8 cellular contexts compared by ENCODE assay signal in genomic region chrX:40736170-40736505, GRCh38. TPM values are rescaled to one million over a fixed set of nuclear protein-coding genes. Genes with fewer than 3 reads are reported as not detected.
A peak's percentile ranks its signal among the peaks of the same experiment; 100 is the strongest.
DNase-seq lines count a peak whose midpoint lies in the region; ATAC-seq, FAIRE-seq and TF ChIP-seq lines count a peak whose summit lies in the region.

No MANE protein-coding gene starts in this region.

- FAIRE-seq in K562 (lab: Jason Lieb, UNC) = no peak
- FAIRE-seq in HepG2 (lab: Jason Lieb, UNC) = no peak

- H3K4me1 ChIP-seq in BE2C (no peaks in the 10 kb centered on the region), K562 (replicated peaks in 1 of 2; ENCODE audit: control insufficient read depth in 2 of 2, insufficient read depth in 2 of 2, low read length in 2 of 2) (peaks cover 0 to 6% of the 10 kb centered on the region in 2 experiments; a peak in 3 of 5 replicates), HepG2 (ENCODE audit: insufficient read depth, low read length) (peaks cover 34% of the 10 kb centered on the region), tibial nerve (peaks cover 0 to 18% (median 1%) of the 10 kb centered on the region in 4 donors)

- WGBS in K562 (ENCODE audit: insufficient coverage, low coverage, missing lambda C conversion rate) = 2% methylated on average over 16 of the region's 17 CpGs
- WGBS in HepG2 (ENCODE audit: low lambda C conversion rate) = 0% methylated on average over 17 of the region's 17 CpGs
- WGBS in tibial nerve, 2 donors = 0 to 8% methylated on average over 17 of the region's 17 CpGs

- TF ChIP-seq RAD21 in K562 (CRISPR knock-in tag; conservative IDR thresholded peaks at IDR 0.05 in 1 of 2, IDR thresholded peaks at IDR 0.05 in 1 of 2) (no peak), HepG2 (CRISPR knock-in tag; IDR thresholded peaks at IDR 0.05) (no peak)

- intact Hi-C loops in K562 (cut with micrococcal nuclease) = loop anchor here (5.0 kb wide), 1 partner anchor 84 kb away; no protein-coding TSS in a partner anchor
- intact Hi-C loops in HepG2 (cut with micrococcal nuclease; ENCODE audit: unreplicated experiment) = no loop called here

- TF ChIP-seq POLR2A in K562 (conservative IDR thresholded peaks at IDR 0.05) (no peak), HepG2 (IDR thresholded peaks at IDR 0.05; ENCODE audit: insufficient read depth in 1 of 2, low read depth in 2 of 2, low read length in 2 of 2) (no peak), tibial nerve (IDR thresholded peaks at IDR 0.05) (no peak)

- BruUV-seq in K562 (replicated peaks; lab: Mats Ljungman, UMichigan) = TSS peak; percentile 89
- BruUV-seq in HepG2 (replicated peaks; lab: Mats Ljungman, UMichigan) = TSS peak; percentile 97

- no peaks in the 10 kb centered on the region for H3K36me3 ChIP-seq in BE2C
- peaks cover 4% of the 10 kb centered on the region; the same call in 1 of the 3 replicates for H3K36me3 ChIP-seq in K562 (ENCODE audit: control insufficient read depth, insufficient read depth, low read length)
- H3K36me3 ChIP-seq in HepG2 (replicated peaks in 1 of 2; ENCODE audit: control insufficient read depth in 1 of 2, insufficient read depth in 2 of 2, low read length in 2 of 2) = no peaks in the 10 kb centered on the region; a peak in 1 of 5 replicates
- no peaks in the 10 kb centered on the region for H3K36me3 ChIP-seq in tibial nerve

- CTCF ChIA-PET in K562 (lab: Yijun Ruan, JAX; ENCODE audit: low intra/inter-chr PET ratio) (interaction anchor here (0.5 kb wide), 1 partner anchor 193 kb away, joined by 4 read pairs; no protein-coding TSS in a partner anchor), HepG2 (lab: Yijun Ruan, JAX; ENCODE audit: low intra/inter-chr PET ratio, low total read pairs) (no interaction called here)

- H3K4me3 ChIP-seq in BE2C (ENCODE audit: low read depth, low read length) (peak overlapping the region; percentile 79), K562 (peak overlapping the region; percentile 80), HepG2 (replicated peaks in 1 of 3; ENCODE audit: insufficient read depth in 1 of 3, low read depth in 2 of 3, low read length in 3 of 3) (peak overlapping the region; percentile 66 to 78 (median 72)), tibial nerve (peak overlapping the region; percentile 73 to 85 (median 76))

- peak overlapping the region; percentile 76 for H3K4me2 ChIP-seq in K562 (ENCODE audit: insufficient read depth, low read length)
- peak overlapping the region; percentile 74 for H3K4me2 ChIP-seq in HepG2 (ENCODE audit: low read depth, low read length)

- no peaks in the 10 kb centered on the region for H3K27me3 ChIP-seq in BE2C
- no peaks in the 10 kb centered on the region for H3K27me3 ChIP-seq in K562 (ENCODE audit: control insufficient read depth in 2 of 2, insufficient read depth in 2 of 2, low read length in 2 of 2)
- H3K27me3 ChIP-seq in HepG2 (ENCODE audit: control insufficient read depth in 1 of 2, insufficient read depth in 2 of 2, low read length in 2 of 2) = no peaks in the 10 kb centered on the region
- peaks cover 0 to 8% of the 10 kb centered on the region in 2 donors for H3K27me3 ChIP-seq in tibial nerve

- peak; percentile 13 for ATAC-seq in HG03045 (IDR thresholded peaks at IDR 0.05; ENCODE audit: unreplicated experiment)
- ATAC-seq in K562 = peak; percentile 7; the same call in 2 of the 3 replicates
- ATAC-seq in HepG2 = peak; percentile 34
- no peak for ATAC-seq in GM21529 (IDR thresholded peaks at IDR 0.05; ENCODE audit: unreplicated experiment)

- H3K27ac ChIP-seq in K562 (ENCODE audit: extremely low read depth, low read depth, low read length) (peak overlapping the region; percentile 87), HepG2 (ENCODE audit: extremely low read length, insufficient read depth, low read length) (peak overlapping the region; percentile 85), tibial nerve (peak overlapping the region; percentile 90 to 96 (median 96))

- H3K9ac ChIP-seq in K562 (ENCODE audit: insufficient read depth in 1 of 2, low read depth in 2 of 2, low read length in 2 of 2) (peak overlapping the region; percentile 84 to 96), HepG2 (ENCODE audit: insufficient read depth, low read depth, low read length) (peak overlapping the region; percentile 77)

- H4K20me1 ChIP-seq in K562 (replicated peaks; ENCODE audit: control insufficient read depth, insufficient read depth, low read length) (peaks cover 6% of the 10 kb centered on the region), HepG2 (ENCODE audit: insufficient read depth, low read length) (no peaks in the 10 kb centered on the region)

- DNase-seq in BE2C = no peak
- peak in 1 of 4 experiments; percentile 10 for DNase-seq in K562 (ENCODE audit: extremely low read depth in 1 of 4, low spot score in 3 of 4)
- peak; percentile 1 for DNase-seq in HepG2 (ENCODE audit: low spot score)
- no peak for DNase-seq in tibial nerve (ENCODE audit: low spot score in 2 of 2)
- no peak for DNase-seq in cerebellar nuclear complex (lab: John Stamatoyannopoulos, UW)
- no peak for DNase-seq in NCI-H748 (lab: John Stamatoyannopoulos, UW; ENCODE audit: unreplicated experiment)

- TF ChIP-seq CTCF in BE2C (IDR thresholded peaks at IDR 0.05; ENCODE audit: low read depth, low read length) (no peak), K562 (IDR thresholded peaks at IDR 0.05 in 2 of 3, conservative IDR thresholded peaks at IDR 0.05 in 1 of 3; ENCODE audit: insufficient read depth in 2 of 3, low read depth in 1 of 3, low read length in 3 of 3) (no peak), HepG2 (CRISPR knock-in tag; IDR thresholded peaks at IDR 0.05) (no peak), tibial nerve (IDR thresholded peaks at IDR 0.05) (no peak)

- no peaks in the 10 kb centered on the region for H3K9me1 ChIP-seq in K562 (ENCODE audit: control insufficient read depth, insufficient read depth, low read length)

- H2AFZ ChIP-seq in K562 (ENCODE audit: low read depth, low read length) (peak overlapping the region; percentile 96), HepG2 (ENCODE audit: low read length) (no peak overlapping the region)

- no peak for TF ChIP-seq EP300 in K562 (IDR thresholded peaks at IDR 0.05; ENCODE audit: low read length)
- no peak for TF ChIP-seq EP300 in HepG2 (IDR thresholded peaks at IDR 0.05; ENCODE audit: low read depth in 2 of 2, low read length in 2 of 2)
- TF ChIP-seq EP300 in HepG2 (CRISPR knock-in tag; IDR thresholded peaks at IDR 0.05; ENCODE audit: borderline replicate concordance) = no peak
- no peak for TF ChIP-seq EP300 in tibial nerve (IDR thresholded peaks at IDR 0.05)

- peaks cover 38% of the 10 kb centered on the region for H3K79me2 ChIP-seq in K562 (ENCODE audit: control insufficient read depth, insufficient read depth, low read length)
- peaks cover 34% of the 10 kb centered on the region for H3K79me2 ChIP-seq in HepG2 (ENCODE audit: insufficient read depth, low read length)

- H3K9me3 ChIP-seq in BE2C (no peaks in the 10 kb centered on the region), K562 (replicated peaks; ENCODE audit: control insufficient read depth, insufficient read depth, low read depth, low read length) (no peaks in the 10 kb centered on the region), HepG2 (ENCODE audit: low read length) (no peaks in the 10 kb centered on the region), tibial nerve (no peaks in the 10 kb centered on the region)

- in situ Hi-C loops in K562 (cut with MboI) (no loop called here), HepG2 (cut with HindIII; ENCODE audit: extremely low pct_ligation_motif_present, low pct_unique_long_range_greater_than_20kb) (no loop called here)

- POLR2A ChIA-PET in K562 (lab: Yijun Ruan, JAX) = interaction anchor here (0.9 kb wide), 1 partner anchor 13 kb away, joined by 3 read pairs; no protein-coding TSS in a partner anchor
- POLR2A ChIA-PET in HepG2 (lab: Yijun Ruan, JAX) = interaction anchor here (0.8 to 1.2 kb wide), 2 partner anchors 58 to 349 kb away, joined by 3 read pairs; partner anchors contain the start of gene USP9X

RNA-seq across cellular contexts. Expression of gene MED14, which starts 0.8 kb away (rescaled TPM):
- polyA plus RNA-seq in BE2C (2012; ENCODE audit: insufficient read depth, insufficient read length, low read depth) = 37.8 TPM
- 88.7 and 229 TPM in 2 replicates for total RNA-seq in K562 (2011; cell fraction: chromatin; rRNA removed; ENCODE audit: low replicate concordance)
- total RNA-seq in K562 (2011; cell fraction: nucleolus; rRNA removed) = 26.5 and 33.0 TPM in 2 replicates
- total RNA-seq in K562 (2011; cell fraction: nucleoplasm; rRNA removed) = 83.7 and 89.4 TPM in 2 replicates
- 11.5 and 19.1 TPM in 2 replicates for total RNA-seq in K562 (2014; rRNA removed)
- 15.1 and 18.4 TPM in 2 replicates for total RNA-seq in K562 (2014; rRNA removed; fragmentation: Illumina TruSeq; extraction: Trizol)
- total RNA-seq in K562 (2015; rRNA removed; fragmentation: Illumina TruSeq; extraction: Trizol) = 18.4 and 18.7 TPM in 2 replicates
- 30.5 and 35.3 TPM in 2 replicates for total RNA-seq in K562 (2021)
- polyA plus RNA-seq in K562 (2011; rRNA removed) = 29.2 and 32.4 TPM in 2 replicates
- 19.5 and 22.7 TPM in 2 replicates for polyA plus RNA-seq in K562 (2011; cell fraction: cytosol; rRNA removed)
- 72.6 and 74.7 TPM in 2 replicates for polyA plus RNA-seq in K562 (2011; cell fraction: nucleus; rRNA removed)
- 18.0 and 18.2 TPM in 2 replicates for polyA plus RNA-seq in K562 (2012)
- 24.9 and 34.0 TPM in 2 replicates for polyA plus RNA-seq in K562 (2014; fragmentation: Illumina TruSeq; extraction: Trizol)
- polyA plus RNA-seq in K562 (2014; fragmentation: Nextera tagmentation; extraction: Ambion mirVana) = 10 to 100 TPM in 1 of 2 experiments, 1 to 10 TPM in 1; 9.2 to 13.0 TPM
- polyA plus RNA-seq in K562 (2014; rRNA removed) = 22.5 and 29.9 TPM in 2 replicates
- 33.9 and 45.0 TPM in 2 replicates for polyA minus RNA-seq in K562 (2011; rRNA and poly(A)+ RNA removed)
- 14.0 and 28.5 TPM in 2 replicates for polyA minus RNA-seq in K562 (2011; cell fraction: cytosol; rRNA and poly(A)+ RNA removed)
- 39.9 and 54.0 TPM in 2 replicates for polyA minus RNA-seq in K562 (2011; cell fraction: nucleus; rRNA and poly(A)+ RNA removed)
- total RNA-seq in HepG2 (2016; rRNA removed; fragmentation: Illumina TruSeq; extraction: Trizol) = 10.2 and 14.2 TPM in 2 replicates
- total RNA-seq in HepG2 (2016; cell fraction: cytosol; rRNA removed; fragmentation: Illumina TruSeq; extraction: Trizol; ENCODE audit: low read depth) = 1.4 and 2.2 TPM in 2 replicates
- total RNA-seq in HepG2 (2016; cell fraction: insoluble cytoplasmic fraction; rRNA removed; fragmentation: Illumina TruSeq; extraction: Trizol) = 10.3 and 15.7 TPM in 2 replicates
- total RNA-seq in HepG2 (2016; cell fraction: membrane; rRNA removed; fragmentation: Illumina TruSeq; extraction: Trizol) = 5.9 and 6.5 TPM in 2 replicates
- 22.1 and 24.4 TPM in 2 replicates for total RNA-seq in HepG2 (2016; cell fraction: nucleus; rRNA removed; fragmentation: Illumina TruSeq; extraction: Trizol)
- polyA plus RNA-seq in HepG2 (2011; rRNA removed) = 15.8 and 16.3 TPM in 2 replicates
- polyA plus RNA-seq in HepG2 (2011; cell fraction: cytosol; rRNA removed) = 10.2 and 10.8 TPM in 2 replicates
- 20.3 and 21.1 TPM in 2 replicates for polyA plus RNA-seq in HepG2 (2011; cell fraction: nucleus; rRNA removed)
- polyA plus RNA-seq in HepG2 (2012) = 16.8 and 17.5 TPM in 2 replicates
- 0.45 and 0.47 TPM in 2 replicates for polyA plus RNA-seq in HepG2 (2016; cell fraction: cytosol; fragmentation: Illumina TruSeq; extraction: Trizol; ENCODE audit: low read depth)
- polyA plus RNA-seq in HepG2 (2016; cell fraction: insoluble cytoplasmic fraction; fragmentation: Illumina TruSeq; extraction: Trizol; ENCODE audit: low read depth) = 20.2 and 20.3 TPM in 2 replicates
- polyA plus RNA-seq in HepG2 (2016; cell fraction: membrane; fragmentation: Illumina TruSeq; extraction: Trizol; ENCODE audit: low read depth) = 2.0 and 2.3 TPM in 2 replicates
- polyA plus RNA-seq in HepG2 (2016; cell fraction: nucleus; fragmentation: Illumina TruSeq; extraction: Trizol; ENCODE audit: insufficient read depth, low read depth) = 23.3 and 27.7 TPM in 2 replicates
- polyA minus RNA-seq in HepG2 (2011; rRNA and poly(A)+ RNA removed; ENCODE audit: low replicate concordance) = 39.3 and 68.8 TPM in 2 replicates
- polyA minus RNA-seq in HepG2 (2011; cell fraction: cytosol; rRNA and poly(A)+ RNA removed) = 14.1 and 18.8 TPM in 2 replicates
- polyA minus RNA-seq in HepG2 (2011; cell fraction: nucleus; rRNA and poly(A)+ RNA removed) = 57.2 and 64.4 TPM in 2 replicates
- total RNA-seq in tibial nerve = 10 to 100 TPM; 32.7 to 58.2 (median 40.8) TPM
